28 cellular contexts compared by ENCODE assay signal in the genomic region with DNA sequence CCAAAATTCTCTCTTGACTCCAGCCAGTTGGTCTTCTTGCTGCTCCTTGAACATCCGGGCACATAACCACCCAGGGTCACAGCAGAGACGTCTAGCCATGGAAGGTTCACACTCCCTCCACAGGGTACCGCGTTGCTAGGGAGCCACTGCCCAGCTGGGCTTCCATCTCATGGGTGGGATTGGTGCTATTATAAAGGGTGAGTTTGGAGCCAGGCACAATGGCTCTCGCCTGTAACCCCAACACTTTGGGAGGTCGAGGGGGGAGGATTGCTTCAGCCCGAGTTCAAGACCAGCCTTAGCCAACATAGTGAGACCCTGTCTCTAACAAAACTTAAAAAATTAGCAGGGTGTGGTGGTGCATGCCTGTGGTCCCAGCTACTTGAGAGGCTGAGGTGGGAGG. TPM values are rescaled to one million over a fixed set of nuclear protein-coding genes. Genes with fewer than 3 reads are reported as not detected.
"Had no signal": no experiment of that assay in that cellular context is flagged by ENCODE, and none has a peak within 500 bp of the region (broad histone marks: within the 10 kb centered on the region; RNA-seq: fewer than 3 reads in every experiment).

No MANE protein-coding gene starts in this region.

- H3K9me3 Mint-ChIP-seq: activated CD4-positive, alpha-beta memory T cell treated with anti-CD3 and anti-CD28 coated beads for 36 hours; activated CD4-positive, alpha-beta T cell treated with anti-CD3 and anti-CD28 coated beads, Interleukin-2, amount 10 ng/mL, durations not matched to agents 7 days and 5 days; activated naive CD4-positive, alpha-beta T cell treated with anti-CD3 and anti-CD28 coated beads, Interleukin-2, amount 10 ng/mL, durations not matched to agents 7 days and 5 days; activated naive CD8-positive, alpha-beta T cell treated with anti-CD3 and anti-CD28 coated beads for 36 hours; activated T-cell treated with anti-CD3 and anti-CD28 coated beads, Interleukin-2, amount 50 U/mL, for 4 hours had no signal

- H3K4me3 Mint-ChIP-seq: activated CD4-positive, alpha-beta memory T cell treated with anti-CD3 and anti-CD28 coated beads for 36 hours; activated CD4-positive, alpha-beta T cell treated with anti-CD3 and anti-CD28 coated beads, Interleukin-2, amount 10 ng/mL, durations not matched to agents 7 days and 5 days; activated naive CD4-positive, alpha-beta T cell treated with anti-CD3 and anti-CD28 coated beads, Interleukin-2, amount 10 ng/mL, durations not matched to agents 7 days and 5 days; activated naive CD8-positive, alpha-beta T cell treated with anti-CD3 and anti-CD28 coated beads for 36 hours; activated T-cell treated with anti-CD3 and anti-CD28 coated beads, Interleukin-2, amount 50 U/mL, for 4 hours had no signal

- H3K9me3 ChIP-seq: MG63, SJCRH30, SK-N-SH had no signal

- H3K4me3 ChIP-seq: MG63, SJCRH30 had no signal

- H3K27me3 Mint-ChIP-seq: activated CD4-positive, alpha-beta memory T cell treated with anti-CD3 and anti-CD28 coated beads for 36 hours; activated CD4-positive, alpha-beta T cell treated with anti-CD3 and anti-CD28 coated beads, Interleukin-2, amount 10 ng/mL, durations not matched to agents 7 days and 5 days; activated naive CD8-positive, alpha-beta T cell treated with anti-CD3 and anti-CD28 coated beads for 36 hours had no signal

- ATAC-seq: activated T-cell treated with anti-CD3 and anti-CD28 coated beads, Interleukin-2, amount 50 U/mL, for 4 hours; Panc1 had no signal

- H3K9ac ChIP-seq: SK-N-SH had no signal

- H3K27ac ChIP-seq: brain microvascular endothelial cell, SJCRH30 had no signal

- H3K4me1 Mint-ChIP-seq: activated naive CD8-positive, alpha-beta T cell treated with anti-CD3 and anti-CD28 coated beads for 36 hours had no signal

- H3K27me3 ChIP-seq: brain microvascular endothelial cell, MG63, SJCRH30 had no signal

- H3K27ac Mint-ChIP-seq: activated CD4-positive, alpha-beta memory T cell treated with anti-CD3 and anti-CD28 coated beads for 36 hours; activated CD4-positive, alpha-beta T cell treated with anti-CD3 and anti-CD28 coated beads, Interleukin-2, amount 10 ng/mL, durations not matched to agents 7 days and 5 days; activated naive CD4-positive, alpha-beta T cell treated with anti-CD3 and anti-CD28 coated beads, Interleukin-2, amount 10 ng/mL, durations not matched to agents 7 days and 5 days; activated naive CD8-positive, alpha-beta T cell treated with anti-CD3 and anti-CD28 coated beads for 36 hours had no signal

- H3K36me3 Mint-ChIP-seq: activated naive CD4-positive, alpha-beta T cell treated with anti-CD3 and anti-CD28 coated beads, Interleukin-2, amount 10 ng/mL, durations not matched to agents 7 days and 5 days had no signal

- DNase-seq: activated CD4-positive, alpha-beta memory T cell treated with anti-CD3 and anti-CD28 coated beads for 36 hours; activated CD4-positive, alpha-beta T cell treated with anti-CD3 and anti-CD28 coated beads, Interleukin-2, amount 10 ng/mL, durations not matched to agents 7 days and 5 days; activated CD4-positive, CD25-positive, alpha-beta regulatory T cell; activated CD8-positive, alpha-beta memory T cell treated with anti-CD3 and anti-CD28 coated beads for 24 hours; activated gamma-delta T cell treated with Interleukin-2 at 50 U/mL for 16 hours; activated naive CD4-positive, alpha-beta T cell treated with anti-CD3 and anti-CD28 coated beads, Interleukin-2, amount 10 ng/mL, durations not matched to agents 7 days and 5 days; activated naive CD8-positive, alpha-beta T cell treated with anti-CD3 and anti-CD28 coated beads for 36 hours; activated T-cell treated with anti-CD3 and anti-CD28 coated beads, Interleukin-2, amount 50 U/mL, for 4 hours; brain microvascular endothelial cell; MG63; MV-4-11; NCI-H1092 treated with DMSO at 0.1 percent for 48 hours; NCI-H1436; NCI-H1694 treated with DMSO at 0.1 percent for 48 hours; NCI-H2029 treated with DMSO at 0.1 percent for 48 hours; NCI-H345; NCI-H510A; NCI-H526 treated with DMSO at 0.1 percent for 48 hours; NCI-H82; OCI-M1; Right ventricle myocardium superior; RPMI8226; SJCRH30; SK-N-SH; T-helper 1 cell had no signal

- H3K36me3 ChIP-seq: brain microvascular endothelial cell, MG63, SJCRH30 had no signal

RNA-seq across cellular contexts. Expression of a gene that starts 32.0 kb away (rescaled TPM):
- total RNA-seq: activated CD4-positive, alpha-beta memory T cell treated with anti-CD3 and anti-CD28 coated beads for 36 hours; activated CD4-positive, alpha-beta T cell treated with anti-CD3 and anti-CD28 coated beads, Interleukin-2, amount 10 ng/mL, durations not matched to agents 7 days and 5 days; activated naive CD8-positive, alpha-beta T cell treated with anti-CD3 and anti-CD28 coated beads for 36 hours; activated T-cell treated with anti-CD3 and anti-CD28 coated beads, Interleukin-2, amount 50 U/mL, for 4 hours; Right ventricle myocardium superior; SJCRH30; T-helper 2 cell treated with Interferon-gamma antibody and Interleukin-4, amounts not matched to agents 100 ng/mL and 5 ng/mL, for 36 hours had no signal
- polyA plus RNA-seq: adipose tissue, SK-N-SH had no signal
